In genomic region chr6:142938510-142938909, GRCh38 we compare ENCODE assay signal across 15 cellular contexts. TPM values are rescaled to one million over a fixed set of nuclear protein-coding genes. Genes with fewer than 3 reads are reported as not detected.
DNase-seq lines count a peak whose midpoint lies in the region; ATAC-seq and TF ChIP-seq lines count a peak whose summit lies in the region.
"Had no signal": no experiment of that assay in that cellular context is flagged by ENCODE, and none has a peak within 500 bp of the region (broad histone marks: within the 10 kb centered on the region; RNA-seq: fewer than 3 reads in every experiment).

No MANE protein-coding gene starts in this region.

- WGBS in right lobe of liver (ENCODE audit: insufficient coverage, low coverage, low lambda C conversion rate, missing lambda C conversion rate) = 36% methylated on average over 5 of the region's 5 CpGs
- 78 to 79% methylated on average over 5 of the region's 5 CpGs for WGBS in tibial nerve, 2 donors

- H4K20me1 ChIP-seq in Loucy (ENCODE audit: insufficient read depth, low read length, poor library complexity, severe bottlenecking) = peaks cover 40% of the 10 kb centered on the region

- H3K36me3 Mint-ChIP-seq in activated naive CD8-positive, alpha-beta T cell treated with anti-CD3 and anti-CD28 coated beads, Interleukin-2, amount 10 ng/mL, durations not matched to agents 7 days and 5 days = peaks cover 6% of the 10 kb centered on the region

- peak overlapping the region; percentile 91 for H3K9ac ChIP-seq in Loucy (ENCODE audit: low read depth, low read length, poor library complexity, severe bottlenecking)

- TF ChIP-seq EP300 in tibial nerve (IDR thresholded peaks at IDR 0.05) = no peak

- H3K4me1 ChIP-seq in Loucy (ENCODE audit: insufficient read depth, low read length, poor library complexity, severe bottlenecking) (peaks cover 79% of the 10 kb centered on the region), right lobe of liver (peaks cover 0 to 41% (median 11%) of the 10 kb centered on the region in 4 donors), tibial nerve (peaks cover 0 to 40% (median 12%) of the 10 kb centered on the region in 4 donors)

- no peaks in the 10 kb centered on the region for H3K27me3 Mint-ChIP-seq in activated naive CD8-positive, alpha-beta T cell treated with anti-CD3 and anti-CD28 coated beads, Interleukin-2, amount 10 ng/mL, durations not matched to agents 7 days and 5 days

- H3K9me2 ChIP-seq in Loucy (replicated peaks; ENCODE audit: low read depth, low read length) = no peaks in the 10 kb centered on the region

- H3K36me3 ChIP-seq in Loucy (ENCODE audit: insufficient read depth, low read length) (no peaks in the 10 kb centered on the region), right lobe of liver (no peaks in the 10 kb centered on the region), tibial nerve (no peaks in the 10 kb centered on the region)
- H3K36me3 ChIP-seq: HAP-1 had no signal

- DNase-seq in DMS53 (lab: John Stamatoyannopoulos, UW) (peak; percentile 10), DMS53 treated with DMSO at 0.1 percent for 48 hours (lab: John Stamatoyannopoulos, UW; ENCODE audit: unreplicated experiment) (no peak), right lobe of liver (no peak), tibial nerve (ENCODE audit: low spot score in 2 of 2) (no peak), HEK293T (ENCODE audit: extremely low spot score) (no peak)
- DNase-seq in activated naive CD8-positive, alpha-beta T cell treated with anti-CD3 and anti-CD28 coated beads, Interleukin-2, amount 10 ng/mL, durations not matched to agents 7 days and 5 days = no peak
- DNase-seq: mammary epithelial cell, NCI-H187 treated with DMSO at 0.1 percent for 48 hours, testis had no signal

- H3K9me3 ChIP-seq in Loucy (ENCODE audit: insufficient read depth, low read depth, low read length) (no peaks in the 10 kb centered on the region), right lobe of liver (no peaks in the 10 kb centered on the region), tibial nerve (no peaks in the 10 kb centered on the region)
- H3K9me3 ChIP-seq: HAP-1, testis had no signal

- peaks cover 100% of the 10 kb centered on the region for H3K79me2 ChIP-seq in Loucy (ENCODE audit: insufficient read depth, low read length)

- H3K4me2 ChIP-seq in Loucy (ENCODE audit: low read depth, low read length, poor library complexity, severe bottlenecking) = peak overlapping the region; percentile 98

- no peak for TF ChIP-seq POLR2A in right lobe of liver (IDR thresholded peaks at IDR 0.05)
- TF ChIP-seq POLR2A in tibial nerve (IDR thresholded peaks at IDR 0.05) = no peak

- peaks cover 7% of the 10 kb centered on the region for H3F3A ChIP-seq in Loucy (ENCODE audit: low read depth)

- H3K27ac ChIP-seq in right lobe of liver (no peak overlapping the region), tibial nerve (no peak overlapping the region)
- H3K27ac ChIP-seq: 22Rv1, testis had no signal

- H3K27me3 ChIP-seq in Loucy (ENCODE audit: insufficient read depth, low read length, poor library complexity, severe bottlenecking) (no peaks in the 10 kb centered on the region), right lobe of liver (no peaks in the 10 kb centered on the region), tibial nerve (no peaks in the 10 kb centered on the region)
- H3K27me3 ChIP-seq: testis had no signal

- intact Hi-C loops in right lobe of liver (cut with DNase I) = no loop called here

- TF ChIP-seq CTCF in Loucy (conservative IDR thresholded peaks at IDR 0.05; ENCODE audit: low read length) = no peak
- TF ChIP-seq CTCF in right lobe of liver (IDR thresholded peaks at IDR 0.05) = no peak
- no peak for TF ChIP-seq CTCF in tibial nerve (IDR thresholded peaks at IDR 0.05)

- peak overlapping the region; percentile 66 for H3K27ac Mint-ChIP-seq in activated naive CD8-positive, alpha-beta T cell treated with anti-CD3 and anti-CD28 coated beads, Interleukin-2, amount 10 ng/mL, durations not matched to agents 7 days and 5 days

- no peak for ATAC-seq in activated naive CD8-positive, alpha-beta T cell treated with anti-CD3 and anti-CD28 coated beads, Interleukin-2, amount 10 ng/mL, durations not matched to agents 7 days and 5 days (ENCODE audit: low read depth)
- ATAC-seq in right lobe of liver (peak; percentile 38 to 54 (median 53)), GM18520 (IDR thresholded peaks at IDR 0.05; ENCODE audit: unreplicated experiment) (no peak)
- ATAC-seq: SK-N-SH treated with all-trans-retinoic acid at 6 μM for 48 hours had no signal

- peak overlapping the region; percentile 74 for H3K4me3 Mint-ChIP-seq in activated naive CD8-positive, alpha-beta T cell treated with anti-CD3 and anti-CD28 coated beads, Interleukin-2, amount 10 ng/mL, durations not matched to agents 7 days and 5 days
- H3K4me3 Mint-ChIP-seq: neural crest cell had no signal

- H3K4me3 ChIP-seq in Loucy (ENCODE audit: low read length, poor library complexity, severe bottlenecking) = peak overlapping the region; percentile 55
- no peak overlapping the region for H3K4me3 ChIP-seq in right lobe of liver
- H3K4me3 ChIP-seq in tibial nerve = no peak overlapping the region
- H3K4me3 ChIP-seq: HAP-1, testis had no signal

- CTCF ChIA-PET in HEK293T (lab: Yijun Ruan, JAX) = interaction anchor here (1.3 kb wide), 1 partner anchor 88 kb away, joined by 5 read pairs; no protein-coding TSS in a partner anchor

- peaks cover 71% of the 10 kb centered on the region for H3K4me1 Mint-ChIP-seq in activated naive CD8-positive, alpha-beta T cell treated with anti-CD3 and anti-CD28 coated beads, Interleukin-2, amount 10 ng/mL, durations not matched to agents 7 days and 5 days

- no peaks in the 10 kb centered on the region for H3K9me3 Mint-ChIP-seq in activated naive CD8-positive, alpha-beta T cell treated with anti-CD3 and anti-CD28 coated beads, Interleukin-2, amount 10 ng/mL, durations not matched to agents 7 days and 5 days
- H3K9me3 Mint-ChIP-seq: neural crest cell had no signal

- H2AFZ ChIP-seq in Loucy (ENCODE audit: low read length) = no peak overlapping the region

- POLR2A ChIA-PET in activated naive CD8-positive, alpha-beta T cell treated with anti-CD3 and anti-CD28 coated beads, Interleukin-2, amount 10 ng/mL, durations not matched to agents 7 days and 5 days (lab: Charles Lee) = interaction anchor here (0.9 to 1.3 kb wide), 3 partner anchors 12 to 119 kb away, joined by 3 to 5 read pairs (median 4); no protein-coding TSS in a partner anchor
- POLR2A ChIA-PET in HEK293T (lab: Yijun Ruan, JAX) = no interaction called here

TF ChIP-seq in HEK293T, 16 proteins besides CTCF, POLR2A, EP300 and RAD21:
- TF ChIP-seq PKNOX1 (IDR thresholded peaks at IDR 0.05) (no peak), LEF1 (IDR thresholded peaks at IDR 0.05; ENCODE audit: borderline replicate concordance) (no peak), FOXK2 (IDR thresholded peaks at IDR 0.05) (no peak), ELF4 (IDR thresholded peaks at IDR 0.05) (no peak), HDGF (IDR thresholded peaks at IDR 0.05; ENCODE audit: borderline replicate concordance) (no peak), ZNF384 (IDR thresholded peaks at IDR 0.05) (no peak), FOXM1 (IDR thresholded peaks at IDR 0.05; ENCODE audit: borderline replicate concordance) (no peak), ARNT (IDR thresholded peaks at IDR 0.05) (no peak), SP1 (IDR thresholded peaks at IDR 0.05) (no peak), L3MBTL2 (conservative IDR thresholded peaks at IDR 0.05) (no peak), BHLHE40 (IDR thresholded peaks at IDR 0.05; ENCODE audit: borderline replicate concordance) (no peak), CTBP1 (IDR thresholded peaks at IDR 0.05; ENCODE audit: borderline replicate concordance) (no peak), SUZ12 (IDR thresholded peaks at IDR 0.05) (no peak), FOXA1 (IDR thresholded peaks at IDR 0.05) (no peak), TARDBP (IDR thresholded peaks at IDR 0.05) (no peak), NFRKB (IDR thresholded peaks at IDR 0.05) (no peak)

RNA-seq across cellular contexts. Expression of gene HIVEP2, which starts 6.5 kb away (rescaled TPM):
- total RNA-seq in activated naive CD8-positive, alpha-beta T cell treated with anti-CD3 and anti-CD28 coated beads, Interleukin-2, amount 10 ng/mL, durations not matched to agents 7 days and 5 days = 10 to 100 TPM; 45.8 to 49.7 TPM
- 1 to 10 TPM; 3.0 to 8.9 (median 5.1) TPM for total RNA-seq in right lobe of liver
- 10 to 100 TPM; 15.9 to 24.0 (median 19.9) TPM for total RNA-seq in tibial nerve

Comparison
In these comparisons a context has a peak if more than half of its experiments do, and no peak if none do; other contexts are left out.
1. ATAC-seq: peak in right lobe of liver (4 of 4); none in activated naive CD8-positive, alpha-beta T cell treated with anti-CD3 and anti-CD28 coated beads, Interleukin-2, amount 10 ng/mL, durations not matched to agents 7 days and 5 days (single experiment) and GM18520 (single experiment).